Comparison of ENCODE assay signal across 1 cellular context in the genomic region with DNA sequence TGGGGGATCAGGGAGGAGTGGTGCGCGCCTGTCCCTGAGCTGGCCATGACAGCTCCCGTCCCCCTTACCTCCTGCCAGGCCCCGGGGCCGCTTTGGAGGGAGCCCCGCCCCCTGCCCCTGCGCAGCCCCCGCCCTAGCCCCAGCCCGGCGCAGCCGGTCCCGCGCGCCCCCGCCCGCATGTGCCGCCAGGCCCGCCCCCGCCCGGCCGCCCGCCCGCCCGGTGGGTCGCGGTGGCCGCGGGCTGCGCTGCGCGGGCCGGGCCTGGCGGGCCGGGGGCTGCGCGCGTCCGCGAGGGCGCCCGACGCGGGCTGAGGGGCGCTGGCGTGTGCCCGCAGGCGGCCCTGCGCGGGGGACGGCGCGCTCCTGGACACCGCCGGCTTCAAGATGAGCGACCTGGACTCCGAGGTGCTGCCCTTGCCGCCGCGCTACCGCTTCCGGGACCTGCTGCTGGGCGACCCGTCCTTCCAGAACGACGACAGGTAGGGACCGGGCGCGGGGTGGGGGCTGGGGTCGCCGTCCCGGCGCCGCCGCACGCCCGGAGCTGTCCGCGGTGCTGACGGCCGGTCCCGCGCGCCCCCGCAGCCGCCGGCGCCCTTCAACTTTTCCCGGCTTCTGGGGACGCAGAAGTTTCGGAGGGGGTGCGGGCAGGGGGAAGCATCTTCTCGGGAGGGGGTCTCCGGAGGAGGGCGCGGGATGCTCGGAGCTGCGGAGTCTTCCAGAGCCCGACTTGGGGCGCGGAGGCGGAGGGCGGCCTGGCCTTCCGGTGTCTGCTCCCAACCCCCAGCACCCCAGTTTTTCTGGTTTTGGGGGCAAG.
TF ChIP-seq lines count a peak whose summit lies in the region.

No MANE protein-coding gene starts in this region.

TF ChIP-seq in GM12878, 131 proteins besides CTCF, POLR2A, EP300 and RAD21:
- TF ChIP-seq E4F1 (IDR thresholded peaks at IDR 0.05; ENCODE audit: borderline replicate concordance, partially characterized antibody): no peak
- TF ChIP-seq EGR1 (IDR thresholded peaks at IDR 0.05; ENCODE audit: borderline replicate concordance in 1 of 2, low read depth in 2 of 2, low read length in 2 of 2): 0 out of 3 replicates have a peak, but pooled peaks of 1 of the 2 experiments have one; percentile 19
- TF ChIP-seq, protein P1, sequence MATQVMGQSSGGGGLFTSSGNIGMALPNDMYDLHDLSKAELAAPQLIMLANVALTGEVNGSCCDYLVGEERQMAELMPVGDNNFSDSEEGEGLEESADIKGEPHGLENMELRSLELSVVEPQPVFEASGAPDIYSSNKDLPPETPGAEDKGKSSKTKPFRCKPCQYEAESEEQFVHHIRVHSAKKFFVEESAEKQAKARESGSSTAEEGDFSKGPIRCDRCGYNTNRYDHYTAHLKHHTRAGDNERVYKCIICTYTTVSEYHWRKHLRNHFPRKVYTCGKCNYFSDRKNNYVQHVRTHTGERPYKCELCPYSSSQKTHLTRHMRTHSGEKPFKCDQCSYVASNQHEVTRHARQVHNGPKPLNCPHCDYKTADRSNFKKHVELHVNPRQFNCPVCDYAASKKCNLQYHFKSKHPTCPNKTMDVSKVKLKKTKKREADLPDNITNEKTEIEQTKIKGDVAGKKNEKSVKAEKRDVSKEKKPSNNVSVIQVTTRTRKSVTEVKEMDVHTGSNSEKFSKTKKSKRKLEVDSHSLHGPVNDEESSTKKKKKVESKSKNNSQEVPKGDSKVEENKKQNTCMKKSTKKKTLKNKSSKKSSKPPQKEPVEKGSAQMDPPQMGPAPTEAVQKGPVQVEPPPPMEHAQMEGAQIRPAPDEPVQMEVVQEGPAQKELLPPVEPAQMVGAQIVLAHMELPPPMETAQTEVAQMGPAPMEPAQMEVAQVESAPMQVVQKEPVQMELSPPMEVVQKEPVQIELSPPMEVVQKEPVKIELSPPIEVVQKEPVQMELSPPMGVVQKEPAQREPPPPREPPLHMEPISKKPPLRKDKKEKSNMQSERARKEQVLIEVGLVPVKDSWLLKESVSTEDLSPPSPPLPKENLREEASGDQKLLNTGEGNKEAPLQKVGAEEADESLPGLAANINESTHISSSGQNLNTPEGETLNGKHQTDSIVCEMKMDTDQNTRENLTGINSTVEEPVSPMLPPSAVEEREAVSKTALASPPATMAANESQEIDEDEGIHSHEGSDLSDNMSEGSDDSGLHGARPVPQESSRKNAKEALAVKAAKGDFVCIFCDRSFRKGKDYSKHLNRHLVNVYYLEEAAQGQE (IDR thresholded peaks at IDR 0.05; ENCODE audit: low read depth, low read length): peak; percentile 78
- TF ChIP-seq ZZZ3 (IDR thresholded peaks at IDR 0.05; ENCODE audit: control insufficient read depth, insufficient read length, low read depth): no peak
- TF ChIP-seq SREBF2 (IDR thresholded peaks at IDR 0.05; ENCODE audit: low read length): no peak
- no peak for TF ChIP-seq BCL3 (IDR thresholded peaks at IDR 0.05; ENCODE audit: borderline replicate concordance, insufficient read depth, low read depth, low read length, poor library complexity, severe bottlenecking)
- TF ChIP-seq CHD1 (IDR thresholded peaks at IDR 0.05; ENCODE audit: low read depth, low read length): no peak
